11 cellular contexts compared by ENCODE assay signal in the genomic region with DNA sequence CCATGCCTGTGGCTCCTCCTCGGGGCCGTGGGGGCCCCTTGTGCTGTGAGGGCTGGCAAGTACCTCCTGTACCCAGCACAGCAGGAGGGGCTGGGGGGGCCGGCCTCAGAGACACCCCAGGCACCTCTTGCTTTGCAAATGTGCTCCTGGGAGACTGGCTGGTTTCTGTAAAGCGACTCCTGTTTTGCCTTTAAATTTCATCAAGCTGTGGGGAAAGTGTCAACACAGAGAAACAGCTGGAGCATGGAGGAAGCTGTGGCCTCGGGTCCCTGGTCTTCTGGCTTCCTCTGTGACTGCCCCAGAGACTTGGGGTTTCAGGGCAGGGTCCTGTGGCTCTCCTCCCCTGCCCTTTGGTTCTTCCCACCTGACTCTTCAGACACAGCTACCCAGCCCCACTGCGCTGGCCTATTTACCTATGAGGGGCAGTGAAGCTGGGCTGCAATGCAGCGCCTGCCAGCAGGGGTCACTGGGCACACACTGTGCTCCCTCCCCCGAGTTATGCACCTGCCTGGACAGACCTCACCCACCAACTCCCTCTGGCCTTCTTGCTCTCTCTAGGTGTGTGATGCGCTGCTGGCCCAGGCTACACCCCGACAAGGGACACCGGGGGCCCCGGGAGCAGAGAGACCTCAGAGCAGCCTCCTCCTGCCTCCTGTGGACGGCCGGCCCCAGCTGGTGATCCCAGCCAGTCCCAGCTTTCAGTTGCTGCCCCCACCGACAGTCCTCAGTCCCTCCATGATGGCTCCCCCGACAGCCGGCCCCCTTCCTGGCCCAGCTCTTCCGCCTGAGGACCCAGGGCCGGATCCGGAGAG. TPM values are rescaled to one million over a fixed set of nuclear protein-coding genes. Genes with fewer than 3 reads are reported as not detected.
DNase-seq lines count a peak whose midpoint lies in the region; ATAC-seq, FAIRE-seq and TF ChIP-seq lines count a peak whose summit lies in the region.
"Had no signal": no experiment of that assay in that cellular context is flagged by ENCODE, and none has a peak within 500 bp of the region (broad histone marks: within the 10 kb centered on the region; RNA-seq: fewer than 3 reads in every experiment).

No MANE protein-coding gene starts in this region.

- ATAC-seq in HG03439 (IDR thresholded peaks at IDR 0.05; ENCODE audit: unreplicated experiment), result no peak
- ATAC-seq in HG03196 (IDR thresholded peaks at IDR 0.05; ENCODE audit: unreplicated experiment), result no peak
- no peak for ATAC-seq in pancreas

- CTCF ChIA-PET in AG04450 (lab: Charles Lee), result no interaction called here

- peaks cover 44% of the 10 kb centered on the region for H3K27me3 ChIP-seq in AG04450 (ENCODE audit: control insufficient read depth, insufficient read depth, low read length)
- H3K27me3 ChIP-seq in WERI-Rb-1 (ENCODE audit: insufficient read depth, low read depth, severe bottlenecking), result no peaks in the 10 kb centered on the region
- no peaks in the 10 kb centered on the region for H3K27me3 ChIP-seq in pancreas

- no peak overlapping the region for H3K27ac ChIP-seq in AG04450 (ENCODE audit: low read depth, low read length)
- H3K27ac ChIP-seq in WERI-Rb-1, result no peak overlapping the region
- H3K27ac ChIP-seq in pancreas, result no peak overlapping the region

- POLR2A ChIA-PET in AG04450 (lab: Yijun Ruan, JAX), result no interaction called here

- H3K27me3 Mint-ChIP-seq in glutamatergic neuron (ENCODE audit: unreplicated experiment), result no peaks in the 10 kb centered on the region

- FAIRE-seq in pancreas (lab: Jason Lieb, UNC), result no peak
- FAIRE-seq: G401.6 had no signal

- intact Hi-C loops in pancreas (cut with DNase I), result loop anchor here in 1 of 3 donors (10.0 kb wide), 1 partner anchor 205 kb away; a partner anchor contains a TSS

- H3K36me3 Mint-ChIP-seq in glutamatergic neuron (ENCODE audit: unreplicated experiment), result no peaks in the 10 kb centered on the region

- H3K9me3 Mint-ChIP-seq in glutamatergic neuron (ENCODE audit: unreplicated experiment), result peaks cover 2% of the 10 kb centered on the region

- no peak overlapping the region for H3K4me3 Mint-ChIP-seq in glutamatergic neuron (ENCODE audit: unreplicated experiment)
- H3K4me3 Mint-ChIP-seq: T-helper 1 cell treated with Interleukin-12 subunit alpha and Interleukin-12 subunit beta and Interleukin-4 antibody, amounts not matched to agents 30 μg/mL and 1 μg/mL, for 36 hours had no signal

- H3K36me3 ChIP-seq in WERI-Rb-1 (no peaks in the 10 kb centered on the region), pancreas (no peaks in the 10 kb centered on the region)

- TF ChIP-seq CTCF in AG04450 (IDR thresholded peaks at IDR 0.05; ENCODE audit: low read depth, low read length) (peak; percentile 33), GM12874 (IDR thresholded peaks at IDR 0.05; ENCODE audit: insufficient read depth, low read depth, low read length) (peak; percentile 50), WERI-Rb-1 (IDR thresholded peaks at IDR 0.05; ENCODE audit: low read depth, low read length) (peak; percentile 99), glutamatergic neuron (IDR thresholded peaks at IDR 0.05; ENCODE audit: partially characterized antibody, unreplicated experiment) (peak; percentile 42), pancreas (IDR thresholded peaks at IDR 0.05) (no peak)

- H3K27ac Mint-ChIP-seq in glutamatergic neuron (ENCODE audit: unreplicated experiment), result no peak overlapping the region
- H3K27ac Mint-ChIP-seq: T-helper 1 cell treated with Interleukin-12 subunit alpha and Interleukin-12 subunit beta and Interleukin-4 antibody, amounts not matched to agents 30 μg/mL and 1 μg/mL, for 36 hours had no signal

- WGBS in pancreas, 2 donors, result 81 to 84% methylated on average over 20 of the region's 20 CpGs

- DNase-seq in AG04450 (ENCODE audit: low read depth, low spot score), result no peak
- DNase-seq in WERI-Rb-1, result peak; percentile 69
- DNase-seq in glutamatergic neuron, result no peak
- DNase-seq in pancreas, result no peak
- DNase-seq in NCI-H774 (lab: John Stamatoyannopoulos, UW), result no peak
- DNase-seq: activated gamma-delta T cell had no signal

- H3K4me1 ChIP-seq in pancreas, result no peaks in the 10 kb centered on the region

- peaks cover 9% of the 10 kb centered on the region for H3K4me1 Mint-ChIP-seq in glutamatergic neuron (ENCODE audit: low read depth, unreplicated experiment)

- H3K9me3 ChIP-seq in AG04450 (ENCODE audit: control insufficient read depth, insufficient read depth, low read length), result peaks cover 21% of the 10 kb centered on the region
- peaks cover 8% of the 10 kb centered on the region for H3K9me3 ChIP-seq in WERI-Rb-1 (ENCODE audit: severe bottlenecking)
- H3K9me3 ChIP-seq in pancreas, result no peaks in the 10 kb centered on the region

- H3K4me3 ChIP-seq in AG04450 (ENCODE audit: low read depth, low read length) (no peak overlapping the region), WERI-Rb-1 (ENCODE audit: low read depth, low read length) (no peak overlapping the region), pancreas (no peak overlapping the region)

RNA-seq across cellular contexts. Expression of a gene that starts 17.6 kb away (rescaled TPM):
- 11.9 and 14.4 TPM in 2 replicates for polyA plus RNA-seq in AG04450 (2011; rRNA removed)
- 9.0 and 9.1 TPM in 2 replicates for polyA minus RNA-seq in AG04450 (2011; rRNA and poly(A)+ RNA removed)
- total RNA-seq in glutamatergic neuron (ENCODE audit: unreplicated experiment), result 14.0 TPM
- 10 to 100 TPM; 10.1 to 14.8 (median 10.7) TPM for total RNA-seq in pancreas
- polyA plus RNA-seq in pancreas, result 10 to 100 TPM; 16.3 to 16.8 TPM

RNA-seq across cellular contexts. Expression of a gene that starts 38.3 kb away (rescaled TPM):
- polyA plus RNA-seq in AG04450 (2011; rRNA removed), result 312 and 324 TPM in 2 replicates
- polyA minus RNA-seq in AG04450 (2011; rRNA and poly(A)+ RNA removed), result 243 and 249 TPM in 2 replicates
- total RNA-seq in glutamatergic neuron (ENCODE audit: unreplicated experiment), result 93.0 TPM
- 10 to 100 TPM; 58.2 to 84.2 (median 70.9) TPM for total RNA-seq in pancreas
- polyA plus RNA-seq in pancreas, result 10 to 100 TPM; 54.8 to 67.6 TPM

RNA-seq across cellular contexts. Expression of a gene that starts 38.6 kb away (rescaled TPM):
- 3.0 and 3.6 TPM in 2 replicates for polyA plus RNA-seq in AG04450 (2011; rRNA removed)
- polyA minus RNA-seq in AG04450 (2011; rRNA and poly(A)+ RNA removed), result 8.1 and 11.0 TPM in 2 replicates
- 10.8 TPM for total RNA-seq in glutamatergic neuron (ENCODE audit: unreplicated experiment)
- total RNA-seq in pancreas, result 1 to 10 TPM; 4.7 to 8.9 (median 5.2) TPM
- polyA plus RNA-seq in pancreas, result 1 to 10 TPM; 5.2 to 9.3 TPM

RNA-seq across cellular contexts. Expression of a gene that starts 46.1 kb away (rescaled TPM):
- polyA plus RNA-seq in AG04450 (2011; rRNA removed) (0.05 and 0.06 TPM in 2 replicates), pancreas (100 to 1,000 TPM in 1 of 2 donors, 10 to 100 TPM in 1; 86.4 to 163 TPM)
- 0.05 and 0.13 TPM in 2 replicates for polyA minus RNA-seq in AG04450 (2011; rRNA and poly(A)+ RNA removed)
- total RNA-seq in glutamatergic neuron (ENCODE audit: unreplicated experiment) (61.4 TPM), pancreas (1 to 10 TPM in 5 of 6 donors, under 1 TPM in 1; 0.79 to 4.0 (median 3.0) TPM)

Comparison
In these comparisons a context has a peak if more than half of its experiments do, and no peak if none do; other contexts are left out.
1. CTCF ChIP-seq: peak in AG04450 (single experiment), GM12874 (single experiment), WERI-Rb-1 (single experiment) and glutamatergic neuron (single experiment); none in pancreas (0 of 4).